Comparison of ENCODE assay signal across 8 cellular contexts in the genomic region with DNA sequence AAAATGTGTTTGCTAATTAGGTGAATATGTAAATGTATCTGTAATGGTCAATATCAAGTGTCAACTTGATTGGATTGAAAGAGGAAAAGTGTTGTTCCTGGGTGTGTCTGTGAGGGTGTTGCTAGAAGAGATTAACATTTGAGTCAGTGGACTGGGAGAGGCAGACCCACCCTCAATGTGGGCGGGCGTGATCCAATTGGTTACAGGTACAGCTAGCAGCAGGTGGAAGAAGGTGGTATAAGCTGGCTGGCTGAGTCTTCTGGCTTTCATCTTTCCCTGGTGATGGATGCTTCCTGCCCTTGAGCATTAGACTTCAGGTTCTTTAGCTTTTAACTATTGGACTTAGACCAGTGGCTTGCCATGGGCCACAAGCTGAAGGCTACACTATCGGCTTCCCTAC.
"Had no signal": no experiment of that assay in that cellular context is flagged by ENCODE, and none has a peak within 500 bp of the region (broad histone marks: within the 10 kb centered on the region; RNA-seq: fewer than 3 reads in every experiment).

No MANE protein-coding gene starts in this region.

- H3K9me3 ChIP-seq: HAP-1 had no signal

- H3K4me3 Mint-ChIP-seq: HFFc6 had no signal

- H3K36me3 ChIP-seq: HAP-1 had no signal

- H3K27ac Mint-ChIP-seq: HFFc6 had no signal

- H3K4me3 ChIP-seq: HAP-1, K562 had no signal

- DNase-seq: GOT3, H7, HFFc6, IMR-90, KG1 had no signal

- ATAC-seq: HCT116, K562 had no signal
